Comparison of ENCODE assay signal across 1 cellular context in genomic region chr2:72116081-72116533, GRCh38.
TF ChIP-seq lines count a peak whose summit lies in the region.

No MANE protein-coding gene starts in this region.

TF ChIP-seq in SK-N-SH treated with all-trans-retinoic acid at 6 μM for 48 hours, 23 proteins besides CTCF, POLR2A, EP300 and RAD21 (continued from another document):
- TF ChIP-seq POU6F1 (CRISPR knock-in tag; IDR thresholded peaks at IDR 0.05; ENCODE audit: borderline replicate concordance, low read depth) (no peak), ZNF70 (CRISPR knock-in tag; IDR thresholded peaks at IDR 0.05) (no peak), ZNF8 (CRISPR knock-in tag; IDR thresholded peaks at IDR 0.05) (no peak)
TF ChIP-seq in SK-N-SH treated with all-trans-retinoic acid at 6 μM for 48 hours: peak in this region for 0.
